In the genomic region with DNA sequence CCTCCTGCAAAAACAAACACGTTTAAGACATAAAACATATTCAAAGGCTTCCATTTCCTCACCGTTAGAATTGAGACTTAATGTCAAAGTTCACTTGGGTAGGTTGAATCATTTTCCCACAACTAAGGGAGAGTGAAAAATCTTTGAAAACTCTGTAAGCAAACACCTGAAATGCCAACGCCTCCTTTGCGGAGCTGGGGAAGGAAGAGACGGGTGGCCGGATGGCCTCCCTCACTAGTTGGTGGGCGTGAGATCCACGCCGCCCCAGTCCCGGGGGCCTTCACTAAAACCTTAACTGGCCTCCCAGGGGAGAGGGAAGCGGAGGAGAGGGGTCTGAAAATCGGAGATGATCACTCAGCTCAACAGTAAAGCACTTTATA, we compare ENCODE assay signal across 8 cellular contexts. TPM values are rescaled to one million over a fixed set of nuclear protein-coding genes. Genes with fewer than 3 reads are reported as not detected.
DNase-seq lines count a peak whose midpoint lies in the region; ATAC-seq and TF ChIP-seq lines count a peak whose summit lies in the region.

No MANE protein-coding gene starts in this region.

- H3K18ac ChIP-seq in IMR-90 (ENCODE audit: low read depth, low read length): peak overlapping the region; percentile 96

- peak overlapping the region; percentile 100 for H3K4ac ChIP-seq in IMR-90 (ENCODE audit: low read depth, low read length)

- H2AK9ac ChIP-seq in IMR-90 (replicated peaks; ENCODE audit: low read depth, low read length, poor library complexity): peak overlapping the region; percentile 97

- in situ Hi-C loops in IMR-90 (cut with MboI; ENCODE audit: low sequenced_read_pairs): no loop called here
- in situ Hi-C loops in GM13977 (cut with MboI; ENCODE audit: low pct_unique_long_range_greater_than_20kb, low sequenced_read_pairs, unreplicated experiment): no loop called here

- peak overlapping the region; percentile 100 for H2AK5ac ChIP-seq in IMR-90 (ENCODE audit: low read depth, low read length)

- H3K9me1 ChIP-seq in IMR-90 (ENCODE audit: insufficient read depth, low read length): peaks cover 12% of the 10 kb centered on the region

- peak overlapping the region; percentile 99 for H4K5ac ChIP-seq in IMR-90 (ENCODE audit: low read depth, low read length)

- peak overlapping the region; percentile 100 for H3K14ac ChIP-seq in IMR-90 (replicated peaks; ENCODE audit: low read depth, low read length)

- H4K91ac ChIP-seq in IMR-90 (ENCODE audit: insufficient read depth, low read depth, low read length): peak overlapping the region; percentile 99

- no peak for TF ChIP-seq RAD21 in IMR-90 (IDR thresholded peaks at IDR 0.05; ENCODE audit: low read length)

- peak overlapping the region; percentile 3 for H2BK20ac ChIP-seq in IMR-90 (ENCODE audit: low read depth, low read length)

- H2AFZ ChIP-seq in IMR-90 (replicated peaks; ENCODE audit: low read length, poor library complexity): peak overlapping the region; percentile 91

- peaks cover 24 to 69% of the 10 kb centered on the region in 2 experiments for H3K79me1 ChIP-seq in IMR-90 (ENCODE audit: low read depth in 1 of 2, low read length in 2 of 2)

- H3K23ac ChIP-seq in IMR-90 (ENCODE audit: low read depth, low read length): peak overlapping the region; percentile 93

- H3K4me3 ChIP-seq in GM08714 (ENCODE audit: low read length): peak overlapping the region; percentile 94
- peak overlapping the region; percentile 75 for H3K4me3 ChIP-seq in IMR-90 (ENCODE audit: insufficient read depth, low read depth, low read length)
- H3K4me3 ChIP-seq in esophagus (ENCODE audit: low read depth in 1 of 2, low read length in 2 of 2): peak overlapping the region; percentile 53 to 60
- peak overlapping the region; percentile 76 to 79 for H3K4me3 ChIP-seq in neutrophil (ENCODE audit: low read depth in 1 of 2, low read length in 1 of 2)

- peak overlapping the region; percentile 96 for H3K4me2 ChIP-seq in IMR-90 (ENCODE audit: low read depth, low read length)

- no CpG with 5 or more reads among the region's 12 CpGs for WGBS in IMR-90 (ENCODE audit: extremely low coverage in 2 of 2, insufficient read length in 1 of 2), 2 experiments
- WGBS in esophagus, 2 donors: 0 to 1% methylated on average over 12 of the region's 12 CpGs

- H2BK15ac ChIP-seq in IMR-90 (ENCODE audit: low read depth, low read length): peak overlapping the region; percentile 25; the same call in 1 of the 3 replicates

- BruUV-seq in IMR-90 (replicated peaks; lab: Mats Ljungman, UMichigan): TSS peak; percentile 16

- CTCF ChIA-PET in IMR-90 (lab: Yijun Ruan, JAX): interaction anchor here (0.6 to 1.5 kb wide), 3 partner anchors 23 to 102 kb away, joined by 3 to 9 read pairs (median 4); no protein-coding TSS in a partner anchor

- H2BK120ac ChIP-seq in IMR-90 (ENCODE audit: low read depth, low read length): peak overlapping the region; percentile 89

- peaks cover 6% of the 10 kb centered on the region; the same call in 1 of the 2 replicates for H3K4me1 ChIP-seq in IMR-90 (ENCODE audit: control insufficient read depth, insufficient read depth, low read length)
- peaks cover 0 to 3% of the 10 kb centered on the region in 2 donors for H3K4me1 ChIP-seq in esophagus (ENCODE audit: control insufficient read depth in 2 of 2, insufficient read depth in 2 of 2, low read length in 1 of 2)
- H3K4me1 ChIP-seq in neutrophil (ENCODE audit: control insufficient read depth in 1 of 2, insufficient read depth in 1 of 2, low read depth in 1 of 2, low read length in 1 of 2): peaks cover 18 to 20% of the 10 kb centered on the region in 2 experiments

- H2BK5ac ChIP-seq in IMR-90 (ENCODE audit: low read depth, low read length, poor library complexity, severe bottlenecking): peak overlapping the region; percentile 98

- H3K56ac ChIP-seq in IMR-90 (ENCODE audit: extremely low read depth, insufficient read depth, low read length): peak overlapping the region; percentile 96

- dilution Hi-C loops in IMR-90 (cut with HindIII; ENCODE audit: low sequenced_read_pairs, unreplicated experiment): no loop called here

- intact Hi-C loops in IMR-90 (cut with micrococcal nuclease): loop anchor here (5.0 kb wide), 1 partner anchor 82 kb away; a partner anchor contains a TSS

- peak; percentile 10 for ATAC-seq in IMR-90 (ENCODE audit: low read depth)
- no peak for ATAC-seq in HG03442 (IDR thresholded peaks at IDR 0.05; ENCODE audit: unreplicated experiment)
- no peak for ATAC-seq in GM18519 (IDR thresholded peaks at IDR 0.05; ENCODE audit: low FRiP score, unreplicated experiment)

- peak overlapping the region; percentile 99 to 100 for H4K8ac ChIP-seq in IMR-90 (ENCODE audit: low read depth in 2 of 2, low read length in 2 of 2)

- peaks cover 3% of the 10 kb centered on the region for H4K20me1 ChIP-seq in IMR-90 (ENCODE audit: insufficient read depth, low read length)

- H3K27me3 ChIP-seq in IMR-90 (ENCODE audit: control insufficient read depth, insufficient read depth, low read length): no peaks in the 10 kb centered on the region
- no peaks in the 10 kb centered on the region for H3K27me3 ChIP-seq in esophagus (ENCODE audit: control insufficient read depth in 1 of 2, insufficient read depth in 2 of 2, low read length in 2 of 2)
- H3K27me3 ChIP-seq in neutrophil: no peaks in the 10 kb centered on the region

- POLR2A ChIA-PET in IMR-90 (lab: Charles Lee; ENCODE audit: unreplicated experiment): interaction anchor here (0.5 to 3.6 kb wide), 2 partner anchors 11 to 30 kb away, joined by 3 to 19 read pairs; a partner anchor contains a TSS

- no peak; the same call in 1 of the 2 replicates for TF ChIP-seq POLR2A in IMR-90 (IDR thresholded peaks at IDR 0.05; ENCODE audit: low read depth, low read length)

- TF ChIP-seq CTCF in IMR-90 (conservative IDR thresholded peaks at IDR 0.05; ENCODE audit: low read depth, low read length): no peak
- TF ChIP-seq CTCF in neutrophil (IDR thresholded peaks at IDR 0.05): no peak
- no peak for TF ChIP-seq CTCF in GM13977 (IDR thresholded peaks at IDR 0.05; ENCODE audit: extremely low read depth, insufficient read depth, missing control alignments)

- peaks cover 2% of the 10 kb centered on the region; the same call in 1 of the 2 replicates for H3K36me3 ChIP-seq in IMR-90 (ENCODE audit: control insufficient read depth, insufficient read depth, low read length)
- no peaks in the 10 kb centered on the region for H3K36me3 ChIP-seq in esophagus (ENCODE audit: control insufficient read depth in 2 of 2, insufficient read depth in 2 of 2, low read length in 1 of 2)
- H3K36me3 ChIP-seq in neutrophil: no peaks in the 10 kb centered on the region

- H3K27ac ChIP-seq in IMR-90 (ENCODE audit: insufficient read depth, low read length) (peak overlapping the region; percentile 99), esophagus (ENCODE audit: low read depth in 2 of 2, low read length in 1 of 2) (peak overlapping the region; percentile 92 to 99), neutrophil (peak overlapping the region; percentile 85)

- peak overlapping the region; percentile 100 for H3K9ac ChIP-seq in IMR-90 (ENCODE audit: low read depth, low read length)

- DNase-seq in IMR-90 (peak; percentile 28), GM13977 (ENCODE audit: low spot score) (no peak)
- DNase-seq in activated CD8-positive, alpha-beta memory T cell treated with anti-CD3 and anti-CD28 coated beads for 24 hours: peak; percentile 77

- H3K9me3 ChIP-seq in IMR-90 (ENCODE audit: control insufficient read depth, insufficient read depth, low read length) (no peaks in the 10 kb centered on the region), esophagus (ENCODE audit: control insufficient read depth in 2 of 2, insufficient read depth in 1 of 2, low read depth in 1 of 2, low read length in 1 of 2) (no peaks in the 10 kb centered on the region), neutrophil (no peaks in the 10 kb centered on the region)

TF ChIP-seq in IMR-90, 13 proteins besides CTCF, POLR2A, EP300 and RAD21:
- no peak for TF ChIP-seq RFX5 (IDR thresholded peaks at IDR 0.05; ENCODE audit: low read depth, low read length)
- TF ChIP-seq, protein P1, sequence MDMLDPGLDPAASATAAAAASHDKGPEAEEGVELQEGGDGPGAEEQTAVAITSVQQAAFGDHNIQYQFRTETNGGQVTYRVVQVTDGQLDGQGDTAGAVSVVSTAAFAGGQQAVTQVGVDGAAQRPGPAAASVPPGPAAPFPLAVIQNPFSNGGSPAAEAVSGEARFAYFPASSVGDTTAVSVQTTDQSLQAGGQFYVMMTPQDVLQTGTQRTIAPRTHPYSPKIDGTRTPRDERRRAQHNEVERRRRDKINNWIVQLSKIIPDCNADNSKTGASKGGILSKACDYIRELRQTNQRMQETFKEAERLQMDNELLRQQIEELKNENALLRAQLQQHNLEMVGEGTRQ (IDR thresholded peaks at IDR 0.05; ENCODE audit: low read depth, low read length): no peak
- TF ChIP-seq MXI1 (IDR thresholded peaks at IDR 0.05; ENCODE audit: borderline replicate concordance, low read depth, low read length): 0 out of 2 replicates have a peak, but pooled peaks have one; percentile 36

RNA-seq across cellular contexts. Expression of a gene that starts 0.8 kb away (rescaled TPM):
- 42.5 and 47.9 TPM in 2 replicates for total RNA-seq in IMR-90 (2012; rRNA removed)
- 31.3 and 32.3 TPM in 2 replicates for polyA plus RNA-seq in IMR-90 (2012; rRNA removed)
- 24.2 and 46.9 TPM in 2 replicates for polyA plus RNA-seq in IMR-90 (2012; cell fraction: cytosol; rRNA removed)
- 30.5 and 63.2 TPM in 2 replicates for polyA plus RNA-seq in IMR-90 (2012; cell fraction: nucleus; rRNA removed; ENCODE audit: low replicate concordance)
- polyA plus RNA-seq in esophagus: 10 to 100 TPM; 11.8 to 15.8 TPM

RNA-seq across cellular contexts. Expression of a gene that starts 10.4 kb away (rescaled TPM):
- total RNA-seq in IMR-90 (2012; rRNA removed): 57.5 and 60.6 TPM in 2 replicates
- 36.0 and 38.0 TPM in 2 replicates for polyA plus RNA-seq in IMR-90 (2012; rRNA removed)
- 21.3 and 29.7 TPM in 2 replicates for polyA plus RNA-seq in IMR-90 (2012; cell fraction: cytosol; rRNA removed)
- polyA plus RNA-seq in IMR-90 (2012; cell fraction: nucleus; rRNA removed; ENCODE audit: low replicate concordance): 26.3 and 44.4 TPM in 2 replicates
- polyA plus RNA-seq in esophagus: 10 to 100 TPM; 30.1 to 32.9 TPM
